ENCODE assay signal across 8 cellular contexts in the genomic region with DNA sequence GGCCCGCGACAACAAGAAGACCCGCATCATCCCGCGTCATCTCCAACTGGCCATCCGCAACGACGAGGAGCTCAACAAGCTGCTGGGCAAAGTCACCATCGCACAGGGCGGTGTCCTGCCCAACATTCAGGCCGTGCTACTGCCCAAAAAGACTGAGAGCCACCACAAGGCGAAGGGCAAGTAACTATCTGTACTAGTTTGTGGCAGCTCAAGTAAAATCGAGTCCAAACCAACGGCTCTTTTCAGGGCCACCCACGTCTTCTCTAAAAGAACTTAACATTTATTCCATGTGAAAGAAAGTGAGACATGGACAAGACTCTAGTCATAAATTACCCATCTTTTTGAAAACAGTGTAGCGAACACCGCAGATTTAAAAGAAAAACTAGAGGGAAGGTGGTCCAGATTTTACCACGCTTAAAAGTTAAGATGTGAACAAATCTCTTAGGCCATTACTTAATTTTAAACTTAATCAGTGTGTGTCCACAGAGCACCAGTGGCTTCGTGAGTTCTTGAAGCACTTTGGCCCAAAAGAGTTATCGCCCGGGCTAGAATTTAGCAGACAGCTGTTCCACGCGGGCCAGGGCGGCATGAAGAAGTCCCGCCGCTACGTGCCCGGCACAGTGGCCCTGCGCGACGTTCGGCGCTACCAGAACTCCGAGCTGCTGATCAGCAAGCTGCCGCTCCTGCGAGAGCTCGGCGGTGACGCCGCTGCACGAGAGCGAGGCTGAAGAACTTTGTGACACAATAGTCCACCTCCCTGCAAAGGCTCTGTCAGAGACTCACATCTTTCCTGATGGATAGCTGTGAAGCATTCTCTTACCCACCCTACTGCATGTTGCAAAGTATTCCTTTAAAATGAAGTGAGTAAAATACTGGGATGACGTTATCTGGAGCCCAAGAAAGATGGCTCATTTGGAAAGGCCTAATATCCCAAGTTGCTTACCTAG.
DNase-seq lines count a peak whose midpoint lies in the region; ATAC-seq and TF ChIP-seq lines count a peak whose summit lies in the region.

No MANE protein-coding gene starts in this region.

- no peaks in the 10 kb centered on the region for H3K4me1 ChIP-seq in trophoblast cell (ENCODE audit: control insufficient read depth in 1 of 2, insufficient read depth in 2 of 2, low read length in 2 of 2)

- peak overlapping the region; percentile 70 for H3K9ac ChIP-seq in trophoblast cell (ENCODE audit: low read length)

- no peaks in the 10 kb centered on the region for H3K9me3 ChIP-seq in trophoblast cell (ENCODE audit: insufficient read depth, low read depth, low read length)

- peak overlapping the region; percentile 74 for H4K8ac ChIP-seq in trophoblast cell (ENCODE audit: low read depth, low read length)

- H3K18ac ChIP-seq in trophoblast cell (ENCODE audit: low read length), result peak overlapping the region; percentile 90

- ATAC-seq in omental fat pad (ENCODE audit: low FRiP score) (no peak), HG03108 (IDR thresholded peaks at IDR 0.05; ENCODE audit: unreplicated experiment) (no peak)

- H2AK5ac ChIP-seq in trophoblast cell (ENCODE audit: low read length), result peak overlapping the region; percentile 50

- H3K27me3 ChIP-seq in trophoblast cell (ENCODE audit: insufficient read depth, low read length), result no peaks in the 10 kb centered on the region

- H3K4me2 ChIP-seq in trophoblast cell (ENCODE audit: low read length), result peak overlapping the region; percentile 53

- peak overlapping the region; percentile 62 for H3K27ac ChIP-seq in trophoblast cell (ENCODE audit: low read depth, low read length)

- peak overlapping the region; percentile 64 for H4K91ac ChIP-seq in trophoblast cell (ENCODE audit: low read depth, low read length)

- no peak overlapping the region for H3K23ac ChIP-seq in trophoblast cell (ENCODE audit: low read length)

- TF ChIP-seq CTCF in GM12875 (IDR thresholded peaks at IDR 0.05; ENCODE audit: borderline replicate concordance, insufficient read depth, low read depth, low read length) (no peak), omental fat pad (IDR thresholded peaks at IDR 0.05) (no peak)

- H2BK120ac ChIP-seq in trophoblast cell (ENCODE audit: insufficient read depth, low read length, poor library complexity), result peak overlapping the region; percentile 11

- peak overlapping the region; percentile 22 for H4K12ac ChIP-seq in trophoblast cell (ENCODE audit: low read depth, low read length)

- DNase-seq in HK-2 (ENCODE audit: unreplicated experiment) (peak; percentile 77), RPMI8226 (peak; percentile 91), foreskin melanocyte (peak; percentile 69), trophoblast cell (peak; percentile 80 to 84), omental fat pad (ENCODE audit: low spot score) (no peak)
- DNase-seq in activated T-helper 9 cell treated with anti-CD3 and anti-CD28 coated beads, Interleukin-2, amount 50 U/mL, for 16 hours (ENCODE audit: low read depth), result peak; percentile 54

- peaks cover 7% of the 10 kb centered on the region for H3K79me2 ChIP-seq in trophoblast cell (ENCODE audit: control insufficient read depth, insufficient read depth, low read length, poor library complexity)

- H3K4ac ChIP-seq in trophoblast cell (ENCODE audit: low read depth, low read length), result no peak overlapping the region

- peak overlapping the region; percentile 81 for H3K14ac ChIP-seq in trophoblast cell (ENCODE audit: low read length)

- no CpG with 5 or more reads among the region's 43 CpGs for WGBS in trophoblast cell (ENCODE audit: extremely low coverage, insufficient coverage, insufficient read length)

- no peaks in the 10 kb centered on the region for H3K36me3 ChIP-seq in trophoblast cell (ENCODE audit: control insufficient read depth in 1 of 2, insufficient read depth in 2 of 2, low read length in 2 of 2)

- peaks cover 11% of the 10 kb centered on the region for H3K79me1 ChIP-seq in trophoblast cell (ENCODE audit: low read length)

- H2BK5ac ChIP-seq in trophoblast cell (ENCODE audit: low read depth, low read length, poor library complexity), result peak overlapping the region; percentile 54

- H2AFZ ChIP-seq in trophoblast cell (ENCODE audit: insufficient read depth, low read length, poor library complexity), result peak overlapping the region; percentile 62

- H3K4me3 ChIP-seq in GM12875 (ENCODE audit: low read depth, low read length) (peak overlapping the region; percentile 68), trophoblast cell (ENCODE audit: low read depth, low read length) (peak overlapping the region; percentile 70)

- no peak overlapping the region for H2BK12ac ChIP-seq in trophoblast cell (ENCODE audit: low read length)
